1 cellular context compared by ENCODE assay signal in genomic region chr7:40810274-40810673, GRCh38.
TF ChIP-seq lines count a peak whose summit lies in the region.

No MANE protein-coding gene starts in this region.

TF ChIP-seq in SK-N-SH, 30 proteins besides CTCF, POLR2A, EP300 and RAD21 (continued from another document):
- TF ChIP-seq REST (IDR thresholded peaks at IDR 0.05; ENCODE audit: low read depth, low read length) (no peak), USF2 (IDR thresholded peaks at IDR 0.05; ENCODE audit: borderline replicate concordance, low read depth, low read length) (no peak), NRF1 (IDR thresholded peaks at IDR 0.05; ENCODE audit: low read depth, low read length) (no peak), ZBTB33 (IDR thresholded peaks at IDR 0.05; ENCODE audit: borderline replicate concordance, low read depth) (no peak), MAX (IDR thresholded peaks at IDR 0.05; ENCODE audit: low read depth) (no peak), NFIC (IDR thresholded peaks at IDR 0.05; ENCODE audit: borderline replicate concordance) (peak; percentile 60; the same call in 1 of the 2 replicates), SIN3A (IDR thresholded peaks at IDR 0.05; ENCODE audit: borderline replicate concordance, low read depth, low read length) (no peak), RXRA (IDR thresholded peaks at IDR 0.05; ENCODE audit: borderline replicate concordance, low read depth) (no peak; the same call in 1 of the 2 replicates), CHD2 (IDR thresholded peaks at IDR 0.05; ENCODE audit: low read length, partially characterized antibody) (no peak), MEF2A (IDR thresholded peaks at IDR 0.05; ENCODE audit: borderline replicate concordance, low read depth) (peak; percentile 94), FOSL2 (IDR thresholded peaks at IDR 0.05; ENCODE audit: borderline replicate concordance, low read depth) (peak; percentile 32; the same call in 1 of the 2 replicates), USF1 (IDR thresholded peaks at IDR 0.05; ENCODE audit: borderline replicate concordance, low read depth) (no peak), JUND (IDR thresholded peaks at IDR 0.05) (peak; percentile 73), FOXM1 (IDR thresholded peaks at IDR 0.05; ENCODE audit: low read depth) (0 out of 2 replicates have a peak, but pooled peaks have one; percentile 60), SMC3 (IDR thresholded peaks at IDR 0.05; ENCODE audit: low read depth, low read length) (no peak), MXI1 (IDR thresholded peaks at IDR 0.05; ENCODE audit: low read depth, low read length) (no peak), TEAD4 (IDR thresholded peaks at IDR 0.05; ENCODE audit: borderline replicate concordance, insufficient read depth) (peak; percentile 39; the same call in 1 of the 2 replicates), ELF1 (IDR thresholded peaks at IDR 0.05) (no peak), TAF1 (IDR thresholded peaks at IDR 0.05; ENCODE audit: borderline replicate concordance, low read depth, low read length) (no peak), RCOR1 (IDR thresholded peaks at IDR 0.05; ENCODE audit: low read length) (no peak), YY1 (IDR thresholded peaks at IDR 0.05; ENCODE audit: low read depth) (no peak), PBX3 (IDR thresholded peaks at IDR 0.05) (peak; percentile 87), EZH2phosphoT487 (IDR thresholded peaks at IDR 0.05; ENCODE audit: borderline replicate concordance, low read depth) (no peak), POLR2AphosphoS5 (IDR thresholded peaks at IDR 0.05; ENCODE audit: low read depth, low read length) (peak; percentile 53; the same call in 1 of the 2 replicates), GABPA (IDR thresholded peaks at IDR 0.05; ENCODE audit: low read depth) (no peak), FOXJ3 (CRISPR knock-in tag; IDR thresholded peaks at IDR 0.05) (no peak), IRF3 (IDR thresholded peaks at IDR 0.05; ENCODE audit: low read depth, low read length) (no peak), GATA2 (CRISPR knock-in tag; IDR thresholded peaks at IDR 0.05) (no peak), TCF12 (IDR thresholded peaks at IDR 0.05) (peak; percentile 94)
